8 cellular contexts compared by ENCODE assay signal in genomic region chr5:10563132-10563939, GRCh38. TPM values are rescaled to one million over a fixed set of nuclear protein-coding genes. Genes with fewer than 3 reads are reported as not detected.
DNase-seq lines count a peak whose midpoint lies in the region; FAIRE-seq and TF ChIP-seq lines count a peak whose summit lies in the region.

No MANE protein-coding gene starts in this region.

- no peak overlapping the region for H3K27ac Mint-ChIP-seq in activated naive CD4-positive, alpha-beta T cell treated with anti-CD3 and anti-CD28 coated beads, Interleukin-2, amount 50 U/mL, for 24 hours

- no peak for FAIRE-seq in GM12891 (lab: Jason Lieb, UNC)

- peak; percentile 68 for TF ChIP-seq POLR2A in GM12891 (IDR thresholded peaks at IDR 0.05; ENCODE audit: low read depth, low read length)

- H3K9me3 Mint-ChIP-seq in activated naive CD4-positive, alpha-beta T cell treated with anti-CD3 and anti-CD28 coated beads, Interleukin-2, amount 50 U/mL, for 24 hours = no peaks in the 10 kb centered on the region

- H3K4me3 ChIP-seq in HFF-Myc (replicated peaks; ENCODE audit: low read depth, low read length) (peak overlapping the region; percentile 85), iPS-11a (ENCODE audit: low read depth, low read length) (peak overlapping the region; percentile 58)

- no peaks in the 10 kb centered on the region for H3K27me3 Mint-ChIP-seq in activated naive CD4-positive, alpha-beta T cell treated with anti-CD3 and anti-CD28 coated beads, Interleukin-2, amount 50 U/mL, for 24 hours

- peak; percentile 42 for DNase-seq in GM12891 (ENCODE audit: insufficient read length, low spot score)
- DNase-seq in HFF-Myc (ENCODE audit: extremely low read depth, low read depth) = no peak
- DNase-seq in NCI-H226 = peak; percentile 64
- peak; percentile 26 to 39 for DNase-seq in stimulated activated CD4-positive, alpha-beta T cell treated with anti-CD3 and anti-CD28 coated beads, Interleukin-12 subunit alpha, Interleukin-12 subunit beta, amount 100 ng/mL, for 24 hours (ENCODE audit: low read depth in 2 of 2)
- DNase-seq in UCSD-AML1 (lab: John Stamatoyannopoulos, UW; ENCODE audit: unreplicated experiment) = no peak
- DNase-seq in MV-4-11 (lab: John Stamatoyannopoulos, UW) = no peak

- peaks cover 19% of the 10 kb centered on the region for H3K4me1 Mint-ChIP-seq in activated naive CD4-positive, alpha-beta T cell treated with anti-CD3 and anti-CD28 coated beads, Interleukin-2, amount 50 U/mL, for 24 hours

- TF ChIP-seq CTCF in HFF-Myc (IDR thresholded peaks at IDR 0.05; ENCODE audit: low read depth, low read length, missing control alignments) = no peak

- H3K4me3 Mint-ChIP-seq in activated naive CD4-positive, alpha-beta T cell treated with anti-CD3 and anti-CD28 coated beads, Interleukin-2, amount 50 U/mL, for 24 hours = peak overlapping the region; percentile 23

- no peaks in the 10 kb centered on the region for H3K36me3 Mint-ChIP-seq in activated naive CD4-positive, alpha-beta T cell treated with anti-CD3 and anti-CD28 coated beads, Interleukin-2, amount 50 U/mL, for 24 hours

TF ChIP-seq in GM12891, 5 proteins besides CTCF, POLR2A, EP300 and RAD21:
- TF ChIP-seq PAX5 (IDR thresholded peaks at IDR 0.05; ENCODE audit: insufficient read depth, low read length, severe bottlenecking) (no peak), POLR2AphosphoS5 (IDR thresholded peaks at IDR 0.05; ENCODE audit: low read depth, low read length) (peak; percentile 79), TAF1 (IDR thresholded peaks at IDR 0.05; ENCODE audit: low read depth, low read length) (no peak), POU2F2 (IDR thresholded peaks at IDR 0.05; ENCODE audit: low read depth, low read length) (0 out of 2 replicates have a peak, but pooled peaks have one; percentile 37), SPI1 (IDR thresholded peaks at IDR 0.05; ENCODE audit: low read depth, low read length) (no peak)

RNA-seq across cellular contexts. Expression of gene ANKRD33B, which starts 0.5 kb away (rescaled TPM):
- 27.9 TPM for polyA plus RNA-seq in GM12891 (2012; ENCODE audit: low read depth, missing spikeins)

Comparison
In these comparisons a context has a peak if more than half of its experiments do, and no peak if none do; other contexts are left out.
1. DNase-seq: peak in GM12891 (single experiment), NCI-H226 (single experiment) and stimulated activated CD4-positive, alpha-beta T cell treated with anti-CD3 and anti-CD28 coated beads, Interleukin-12 subunit alpha, Interleukin-12 subunit beta, amount 100 ng/mL, for 24 hours (2 of 2); none in HFF-Myc (single experiment), UCSD-AML1 (single experiment) and MV-4-11 (single experiment).